In the genomic region with DNA sequence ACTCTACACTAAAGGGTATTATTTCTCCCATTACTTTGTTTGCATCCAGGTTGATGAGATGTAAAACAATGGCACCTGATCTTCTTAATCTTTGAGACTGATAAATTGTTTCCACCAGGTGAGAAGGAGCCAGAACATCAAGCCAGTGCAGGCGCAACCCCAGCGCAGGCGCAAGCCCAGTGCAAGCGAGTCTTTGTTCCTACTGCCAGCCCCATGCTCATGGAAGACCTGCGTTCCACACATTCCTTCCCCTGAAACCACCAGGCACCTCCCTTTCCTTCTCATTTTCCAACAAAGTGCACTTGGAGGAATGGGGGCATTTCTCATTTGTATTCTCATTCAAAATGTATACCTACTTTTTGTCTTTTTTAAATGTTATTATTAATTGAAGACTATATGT, we compare ENCODE assay signal across 32 cellular contexts.
"Had no signal": no experiment of that assay in that cellular context is flagged by ENCODE, and none has a peak within 500 bp of the region (broad histone marks: within the 10 kb centered on the region; RNA-seq: fewer than 3 reads in every experiment).

No MANE protein-coding gene starts in this region.

- H3K36me3 Mint-ChIP-seq: activated CD4-positive, alpha-beta memory T cell treated with anti-CD3 and anti-CD28 coated beads for 36 hours; activated naive CD8-positive, alpha-beta T cell treated with anti-CD3 and anti-CD28 coated beads for 36 hours; brain; natural killer cell; stimulated activated memory B cell treated with anti-CD40 and anti-IgM and Interleukin-4, amounts not matched to agents 10 μg/mL and 1 μg/mL and 100 μg/mL, for 72 hours had no signal

- H3K9me3 ChIP-seq: adrenal gland, ascending aorta, gastrocnemius medialis, thyroid gland, upper lobe of left lung, vagina had no signal

- H3K9me3 Mint-ChIP-seq: activated CD4-positive, alpha-beta memory T cell treated with anti-CD3 and anti-CD28 coated beads for 36 hours; activated CD4-positive, alpha-beta T cell treated with anti-CD3 and anti-CD28 coated beads, Interleukin-2, amount 10 ng/mL, durations not matched to agents 24 days and 14 days; activated naive CD4-positive, alpha-beta T cell treated with anti-CD3 and anti-CD28 coated beads for 36 hours; activated naive CD8-positive, alpha-beta T cell treated with anti-CD3 and anti-CD28 coated beads for 36 hours; activated T-helper 1 cell treated with anti-CD3 and anti-CD28 coated beads, Interleukin-12 subunit alpha, Interleukin-12 subunit beta, Interleukin-2, Interleukin-4 antibody, amounts not matched to agents 30 ng/mL and 10 ng/mL and 1 ng/mL, durations not matched to agents 14 hours and 24 hours and 36 hours; dendritic cell treated with granulocyte-macrophage colony-stimulating factor and Interleukin-4, amounts not matched to agents 40 ng/mL and 50 ng/mL, for 4 days; endodermal cell; natural killer cell; stimulated activated memory B cell treated with anti-CD40 and anti-IgM and Interleukin-4, amounts not matched to agents 10 μg/mL and 1 μg/mL and 100 μg/mL, for 72 hours; stimulated activated naive CD8-positive, alpha-beta T cell treated with anti-CD3 and anti-CD28 coated beads, Interleukin-15, amount 100 ng/mL, for 72 hours had no signal

- H3K27ac ChIP-seq: adrenal gland, ascending aorta, gastrocnemius medialis, hepatocyte, thyroid gland, upper lobe of left lung, vagina, VCaP had no signal

- H3K4me3 Mint-ChIP-seq: activated CD4-positive, alpha-beta memory T cell treated with anti-CD3 and anti-CD28 coated beads for 36 hours; activated CD4-positive, alpha-beta T cell treated with anti-CD3 and anti-CD28 coated beads, Interleukin-2, amount 10 ng/mL, durations not matched to agents 24 days and 14 days; activated naive CD4-positive, alpha-beta T cell treated with anti-CD3 and anti-CD28 coated beads for 36 hours; activated naive CD8-positive, alpha-beta T cell treated with anti-CD3 and anti-CD28 coated beads for 36 hours; activated T-helper 1 cell treated with anti-CD3 and anti-CD28 coated beads, Interleukin-12 subunit alpha, Interleukin-12 subunit beta, Interleukin-2, Interleukin-4 antibody, amounts not matched to agents 30 ng/mL and 10 ng/mL and 1 ng/mL, durations not matched to agents 14 hours and 24 hours and 36 hours; brain; dendritic cell treated with granulocyte-macrophage colony-stimulating factor and Interleukin-4, amounts not matched to agents 40 ng/mL and 50 ng/mL, for 4 days; endodermal cell; natural killer cell; stimulated activated memory B cell treated with anti-CD40 and anti-IgM and Interleukin-4, amounts not matched to agents 10 μg/mL and 1 μg/mL and 100 μg/mL, for 72 hours; stimulated activated naive CD8-positive, alpha-beta T cell treated with anti-CD3 and anti-CD28 coated beads, Interleukin-15, amount 100 ng/mL, for 72 hours had no signal

- H3K36me3 ChIP-seq: adrenal gland, ascending aorta, gastrocnemius medialis, thyroid gland, upper lobe of left lung, vagina had no signal

- H3K4me1 Mint-ChIP-seq: activated naive CD8-positive, alpha-beta T cell treated with anti-CD3 and anti-CD28 coated beads for 36 hours; endodermal cell; natural killer cell; stimulated activated memory B cell treated with anti-CD40 and anti-IgM and Interleukin-4, amounts not matched to agents 10 μg/mL and 1 μg/mL and 100 μg/mL, for 72 hours; stimulated activated naive CD8-positive, alpha-beta T cell treated with anti-CD3 and anti-CD28 coated beads, Interleukin-15, amount 100 ng/mL, for 72 hours had no signal

- H3K4me3 ChIP-seq: adrenal gland, ascending aorta, gastrocnemius medialis, hepatocyte, thyroid gland, upper lobe of left lung, vagina had no signal

- H3K27me3 Mint-ChIP-seq: activated CD4-positive, alpha-beta memory T cell treated with anti-CD3 and anti-CD28 coated beads for 36 hours had no signal

- H3K27me3 ChIP-seq: adrenal gland, ascending aorta, gastrocnemius medialis, hepatocyte, thyroid gland, upper lobe of left lung, vagina had no signal

- DNase-seq: activated CD4-positive, alpha-beta memory T cell treated with anti-CD3 and anti-CD28 coated beads for 36 hours; activated CD4-positive, alpha-beta T cell treated with anti-CD3 and anti-CD28 coated beads, Interleukin-2, amount 10 ng/mL, durations not matched to agents 24 days and 14 days; activated CD8-positive, alpha-beta memory T cell treated with anti-CD3 and anti-CD28 coated beads, Interleukin-2, amount 50 U/mL, for 4 hours; activated effector memory CD4-positive, alpha-beta T cell treated with anti-CD3 and anti-CD28 coated beads, Interleukin-2, amount 50 U/mL, for 16 hours; activated naive CD4-positive, alpha-beta T cell treated with anti-CD3 and anti-CD28 coated beads for 36 hours; activated naive CD8-positive, alpha-beta T cell treated with anti-CD3 and anti-CD28 coated beads for 36 hours; activated T-cell treated with anti-CD3 and anti-CD28 coated beads, Interleukin-2, amount 50 U/mL, for 1 hour; adrenal gland; caudate nucleus; endodermal cell; gastrocnemius medialis; islet precursor cell; left colon; natural killer cell; small intestine; stimulated activated CD4-positive, alpha-beta T cell treated with anti-CD3 and anti-CD28 coated beads, Interleukin-1b, Interleukin-23, amount 100 ng/mL, for 48 hours; stimulated activated CD4-positive, alpha-beta T cell treated with anti-CD3 and anti-CD28 coated beads, Interleukin-4, amount 100 ng/mL, for 4 hours; stimulated activated CD8-positive, alpha-beta memory T cell treated with anti-CD3 and anti-CD28 coated beads, Interleukin-4, amount 100 ng/mL, for 48 hours; stimulated activated naive CD8-positive, alpha-beta T cell treated with anti-CD3 and anti-CD28 coated beads, Interleukin-15, amount 100 ng/mL, for 72 hours; substantia nigra; T-helper 1 cell; T-helper 9 cell; thyroid gland had no signal

- H3K27ac Mint-ChIP-seq: activated CD4-positive, alpha-beta memory T cell treated with anti-CD3 and anti-CD28 coated beads for 36 hours; activated CD4-positive, alpha-beta T cell treated with anti-CD3 and anti-CD28 coated beads, Interleukin-2, amount 10 ng/mL, durations not matched to agents 24 days and 14 days; activated naive CD4-positive, alpha-beta T cell treated with anti-CD3 and anti-CD28 coated beads for 36 hours; activated naive CD8-positive, alpha-beta T cell treated with anti-CD3 and anti-CD28 coated beads for 36 hours; activated T-helper 1 cell treated with anti-CD3 and anti-CD28 coated beads, Interleukin-12 subunit alpha, Interleukin-12 subunit beta, Interleukin-2, Interleukin-4 antibody, amounts not matched to agents 30 ng/mL and 10 ng/mL and 1 ng/mL, durations not matched to agents 14 hours and 24 hours and 36 hours; brain; dendritic cell treated with granulocyte-macrophage colony-stimulating factor and Interleukin-4, amounts not matched to agents 40 ng/mL and 50 ng/mL, for 4 days; endodermal cell; natural killer cell; stimulated activated memory B cell treated with anti-CD40 and anti-IgM and Interleukin-4, amounts not matched to agents 10 μg/mL and 1 μg/mL and 100 μg/mL, for 72 hours; stimulated activated naive CD8-positive, alpha-beta T cell treated with anti-CD3 and anti-CD28 coated beads, Interleukin-15, amount 100 ng/mL, for 72 hours had no signal

- H3K4me1 ChIP-seq: ascending aorta, gastrocnemius medialis had no signal
